Comparison of ENCODE assay signal across 10 cellular contexts in the genomic region with DNA sequence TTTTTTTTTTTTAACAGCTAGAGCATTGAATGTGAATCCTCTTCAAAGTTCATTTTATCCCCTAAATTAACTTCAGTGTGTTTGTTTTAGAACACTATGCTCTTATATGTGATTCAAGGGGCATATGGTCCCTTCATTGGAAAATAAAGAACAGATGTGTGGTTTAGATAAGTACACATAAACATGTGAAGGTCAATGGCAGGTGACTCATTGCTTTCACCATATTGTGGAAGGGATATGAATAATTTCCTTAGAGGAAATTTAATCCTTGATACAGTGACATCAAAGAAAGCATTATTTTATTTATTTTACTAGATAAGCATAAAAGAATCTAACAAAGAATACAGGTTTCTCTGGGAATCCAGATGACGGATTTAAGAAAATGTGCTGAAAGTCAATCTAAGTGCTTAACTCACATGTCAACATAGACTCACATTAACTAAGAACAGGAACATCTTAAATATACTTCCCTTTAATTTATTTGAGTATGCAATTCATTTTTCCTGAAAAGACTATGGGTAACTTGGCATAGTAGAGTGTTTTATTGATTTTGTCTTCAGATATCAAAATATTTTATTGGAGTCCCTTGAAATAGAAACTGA.
DNase-seq lines count a peak whose midpoint lies in the region; ATAC-seq and TF ChIP-seq lines count a peak whose summit lies in the region.
"Had no signal": no experiment of that assay in that cellular context is flagged by ENCODE, and none has a peak within 500 bp of the region (broad histone marks: within the 10 kb centered on the region; RNA-seq: fewer than 3 reads in every experiment).

No MANE protein-coding gene starts in this region.

- H3K9ac ChIP-seq in adipocyte (ENCODE audit: low read length): no peak overlapping the region

- no peak for TF ChIP-seq EP300 in stomach (IDR thresholded peaks at IDR 0.05)

- TF ChIP-seq POLR2A in stomach (IDR thresholded peaks at IDR 0.05): no peak

- intact Hi-C loops in stomach (cut with DNase I; ENCODE audit: low total_unique reads): no loop called here
- intact Hi-C loops in activated naive CD4-positive, alpha-beta T cell treated with anti-CD3 and anti-CD28 coated beads for 36 hours (cut with micrococcal nuclease): no loop called here

- peaks cover 25% of the 10 kb centered on the region for H3K4me1 ChIP-seq in adipocyte (ENCODE audit: control insufficient read depth, insufficient read depth, low read length)
- no peaks in the 10 kb centered on the region for H3K4me1 ChIP-seq in stomach

- no peak overlapping the region for H3K4me3 ChIP-seq in adipocyte (ENCODE audit: low read length)
- H3K4me3 ChIP-seq in kidney epithelial cell (ENCODE audit: low read depth, low read length): no peak overlapping the region
- no peak overlapping the region for H3K4me3 ChIP-seq in stomach

- DNase-seq in DMS53 (lab: John Stamatoyannopoulos, UW) (peak; percentile 83), NCI-H146 (lab: John Stamatoyannopoulos, UW) (peak; percentile 56), adipocyte (ENCODE audit: low read depth) (peak; percentile 91), kidney epithelial cell (ENCODE audit: low read depth) (peak; percentile 51), stomach (no peak)
- DNase-seq in activated naive CD4-positive, alpha-beta T cell treated with anti-CD3 and anti-CD28 coated beads for 36 hours: no peak
- DNase-seq: activated CD8-positive, alpha-beta memory T cell treated with anti-CD3 and anti-CD28 coated beads for 24 hours; GF-D8 had no signal

- H3K27me3 Mint-ChIP-seq in activated naive CD4-positive, alpha-beta T cell treated with anti-CD3 and anti-CD28 coated beads for 36 hours (ENCODE audit: low read depth): peaks cover 14% of the 10 kb centered on the region

- CTCF ChIA-PET in activated naive CD4-positive, alpha-beta T cell treated with anti-CD3 and anti-CD28 coated beads for 36 hours (lab: Charles Lee): interaction anchor here (0.7 kb wide), 1 partner anchor 425 kb away, joined by 3 read pairs; no protein-coding TSS in a partner anchor

- no peaks in the 10 kb centered on the region for H3K27me3 ChIP-seq in adipocyte (replicated peaks; ENCODE audit: control insufficient read depth, insufficient read depth, low read length)
- no peaks in the 10 kb centered on the region for H3K27me3 ChIP-seq in kidney epithelial cell (ENCODE audit: control insufficient read depth, insufficient read depth, low read length)
- no peaks in the 10 kb centered on the region for H3K27me3 ChIP-seq in stomach

- H3K4me1 Mint-ChIP-seq in activated naive CD4-positive, alpha-beta T cell treated with anti-CD3 and anti-CD28 coated beads for 36 hours (ENCODE audit: low read depth): no peaks in the 10 kb centered on the region

- WGBS in stomach, 5 donors: 36 to 58% (median 50%) methylated on average over 1 of the region's 1 CpG

- H3K4me3 Mint-ChIP-seq in activated naive CD4-positive, alpha-beta T cell treated with anti-CD3 and anti-CD28 coated beads for 36 hours: no peak overlapping the region

- no peaks in the 10 kb centered on the region for H3K36me3 Mint-ChIP-seq in activated naive CD4-positive, alpha-beta T cell treated with anti-CD3 and anti-CD28 coated beads for 36 hours (ENCODE audit: low read depth)

- H3K9me3 ChIP-seq in adipocyte (ENCODE audit: control insufficient read depth, low read length) (no peaks in the 10 kb centered on the region), stomach (no peaks in the 10 kb centered on the region)

- H3K36me3 ChIP-seq in adipocyte (ENCODE audit: control insufficient read depth, insufficient read depth, low read length, severe bottlenecking): no peaks in the 10 kb centered on the region
- H3K36me3 ChIP-seq in kidney epithelial cell (ENCODE audit: control insufficient read depth, insufficient read depth, low read length): no peaks in the 10 kb centered on the region
- H3K36me3 ChIP-seq in stomach: no peaks in the 10 kb centered on the region

- H3K27ac Mint-ChIP-seq in activated naive CD4-positive, alpha-beta T cell treated with anti-CD3 and anti-CD28 coated beads for 36 hours: no peak overlapping the region

- no peaks in the 10 kb centered on the region for H3K9me3 Mint-ChIP-seq in activated naive CD4-positive, alpha-beta T cell treated with anti-CD3 and anti-CD28 coated beads for 36 hours

- no peak for TF ChIP-seq CTCF in kidney epithelial cell (IDR thresholded peaks at IDR 0.05; ENCODE audit: insufficient read depth, low read length, poor library complexity, severe bottlenecking)
- no peak for TF ChIP-seq CTCF in stomach (IDR thresholded peaks at IDR 0.05)

- ATAC-seq in HG03025 (IDR thresholded peaks at IDR 0.05; ENCODE audit: low FRiP score, unreplicated experiment): no peak
- no peak for ATAC-seq in HG02623 (IDR thresholded peaks at IDR 0.05; ENCODE audit: unreplicated experiment)

- H3K27ac ChIP-seq in stomach: no peak overlapping the region

Comparison
In these comparisons a context has a peak if more than half of its experiments do, and no peak if none do; other contexts are left out.
1. DNase-seq: peak in DMS53 (single experiment), NCI-H146 (single experiment), adipocyte (single experiment) and kidney epithelial cell (single experiment); none in stomach (single experiment) and activated naive CD4-positive, alpha-beta T cell treated with anti-CD3 and anti-CD28 coated beads for 36 hours (single experiment).